24 cellular contexts compared by ENCODE assay signal in genomic region chr14:32623300-32624093, GRCh38.
DNase-seq lines count a peak whose midpoint lies in the region; FAIRE-seq and TF ChIP-seq lines count a peak whose summit lies in the region.
"Had no signal": no experiment of that assay in that cellular context is flagged by ENCODE, and none has a peak within 500 bp of the region (broad histone marks: within the 10 kb centered on the region; RNA-seq: fewer than 3 reads in every experiment).

No MANE protein-coding gene starts in this region.

- no peak for TF ChIP-seq POLR2A in vagina (IDR thresholded peaks at IDR 0.05)

- H3K27me3 ChIP-seq in left ventricle myocardium inferior (ENCODE audit: low read depth) (no peaks in the 10 kb centered on the region), right atrium auricular region (no peaks in the 10 kb centered on the region), SK-N-SH (ENCODE audit: insufficient read depth) (no peaks in the 10 kb centered on the region), vagina (no peaks in the 10 kb centered on the region)
- H3K27me3 ChIP-seq: colonic mucosa, ovary, tibial artery had no signal

- FAIRE-seq in D721Med (lab: Jason Lieb, UNC), result no peak
- FAIRE-seq: HTR-8/SVneo had no signal

- H3K4me2 ChIP-seq in SK-N-SH, result no peak overlapping the region; the same call in 1 of the 2 replicates

- H4K20me1 ChIP-seq in SK-N-SH (ENCODE audit: insufficient read depth), result no peaks in the 10 kb centered on the region

- H3K9me2 ChIP-seq in SK-N-SH, result no peaks in the 10 kb centered on the region

- peak overlapping the region; percentile 65 for H3K27ac ChIP-seq in left ventricle myocardium inferior (replicated peaks)
- H3K27ac ChIP-seq in right atrium auricular region, result no peak overlapping the region
- peak overlapping the region in 1 of 2 experiments; percentile 39; a peak in 2 of 4 replicates for H3K27ac ChIP-seq in SK-N-SH (ENCODE audit: low read depth in 2 of 2, low read length in 1 of 2)
- H3K27ac ChIP-seq in vagina, result no peak overlapping the region
- H3K27ac ChIP-seq: colonic mucosa, ovary, skin epidermis, tibial artery had no signal

- TF ChIP-seq EP300 in SK-N-SH (IDR thresholded peaks at IDR 0.05; ENCODE audit: borderline replicate concordance in 1 of 2, low read depth in 1 of 2, low read length in 1 of 2), result no peak

- intact Hi-C loops in left ventricle myocardium inferior (cut with micrococcal nuclease), result no loop called here
- intact Hi-C loops in vagina (cut with DNase I), result no loop called here

- no peak overlapping the region for H3K9ac ChIP-seq in SK-N-SH

- H3K9me3 ChIP-seq in left ventricle myocardium inferior (replicated peaks) (no peaks in the 10 kb centered on the region), right atrium auricular region (no peaks in the 10 kb centered on the region), SK-N-SH (peaks cover 6% of the 10 kb centered on the region; the same call in 1 of the 2 replicates), vagina (no peaks in the 10 kb centered on the region)
- H3K9me3 ChIP-seq: colonic mucosa, ovary, tibial artery had no signal

- no peak for TF ChIP-seq CTCF in left ventricle myocardium inferior (IDR thresholded peaks at IDR 0.05; ENCODE audit: borderline replicate concordance)
- TF ChIP-seq CTCF in right atrium auricular region (IDR thresholded peaks at IDR 0.05), result no peak
- TF ChIP-seq CTCF in SK-N-SH (IDR thresholded peaks at IDR 0.05), result no peak
- TF ChIP-seq CTCF in foreskin fibroblast (IDR thresholded peaks at IDR 0.05; ENCODE audit: low read depth, low read length), result no peak
- TF ChIP-seq CTCF in D721Med (IDR thresholded peaks at IDR 0.05; ENCODE audit: insufficient read depth, missing control alignments), result no peak
- TF ChIP-seq CTCF in vagina (IDR thresholded peaks at IDR 0.05), result no peak

- DNase-seq in left ventricle myocardium inferior (no peak), right atrium auricular region (ENCODE audit: low spot score) (no peak), SK-N-SH (no peak), foreskin fibroblast (peak; percentile 33 to 67), D721Med (ENCODE audit: insufficient read length, low spot score) (no peak), vagina (ENCODE audit: extremely low spot score in 2 of 2) (no peak), DMS 273 (lab: John Stamatoyannopoulos, UW; ENCODE audit: unreplicated experiment) (no peak)
- DNase-seq in activated CD4-positive, alpha-beta T cell treated with anti-CD3 and anti-CD28 coated beads, Interleukin-2, amount 50 U/mL, for 4 hours, result no peak
- DNase-seq: 8988T; activated CD4-positive, CD25-positive, alpha-beta regulatory T cell treated with anti-CD3 and anti-CD28 coated beads, Interleukin-2, amount 50 U/mL, for 72 hours; activated gamma-delta T cell treated with Interleukin-2 at 50 U/mL for 16 hours; amygdala; colonic mucosa; GDM1; H9; hypothalamus; NCI-H1694 treated with DMSO at 0.1 percent for 48 hours; NCI-H446; ovary; SHP77; stimulated activated CD4-positive, alpha-beta T cell treated with anti-CD3 and anti-CD28 coated beads, Interleukin-4, amount 100 ng/mL, for 4 hours had no signal

- H3K79me2 ChIP-seq in SK-N-SH (ENCODE audit: insufficient read depth), result no peaks in the 10 kb centered on the region

- H3K4me3 ChIP-seq in left ventricle myocardium inferior (no peak overlapping the region), right atrium auricular region (no peak overlapping the region), SK-N-SH (ENCODE audit: low read depth in 2 of 2, low read length in 1 of 2) (no peak overlapping the region), foreskin fibroblast (ENCODE audit: low read depth in 1 of 2, low read length in 2 of 2) (no peak overlapping the region), vagina (no peak overlapping the region)
- H3K4me3 ChIP-seq: colonic mucosa, ovary, skin epidermis, tibial artery had no signal

- no peak overlapping the region for H2AFZ ChIP-seq in SK-N-SH (ENCODE audit: low read depth)

- WGBS in SK-N-SH (ENCODE audit: low lambda C conversion rate), result 52% methylated on average over 4 of the region's 4 CpGs

- POLR2A ChIA-PET in SK-N-SH (lab: Yijun Ruan, JAX), result no interaction called here

- H3K4me1 ChIP-seq in left ventricle myocardium inferior (peaks cover 63% of the 10 kb centered on the region), right atrium auricular region (no peaks in the 10 kb centered on the region), SK-N-SH (ENCODE audit: control insufficient read depth in 1 of 2, insufficient read depth in 2 of 2, low read depth in 1 of 2, low read length in 1 of 2) (peaks cover 0 to 12% of the 10 kb centered on the region in 2 experiments; a peak in 2 of 4 replicates), vagina (no peaks in the 10 kb centered on the region)
- H3K4me1 ChIP-seq: colonic mucosa had no signal

- CTCF ChIA-PET in SK-N-SH (lab: Yijun Ruan, JAX), result no interaction called here

- no peak for TF ChIP-seq RAD21 in SK-N-SH (IDR thresholded peaks at IDR 0.05; ENCODE audit: low read length)

- H3F3A ChIP-seq in SK-N-SH (replicated peaks; ENCODE audit: insufficient read depth), result peaks cover 22% of the 10 kb centered on the region

- no peaks in the 10 kb centered on the region for H3K36me3 ChIP-seq in left ventricle myocardium inferior
- no peaks in the 10 kb centered on the region for H3K36me3 ChIP-seq in right atrium auricular region
- peaks cover 4 to 10% of the 10 kb centered on the region in 2 experiments for H3K36me3 ChIP-seq in SK-N-SH (replicated peaks in 1 of 2; ENCODE audit: control insufficient read depth in 1 of 2, insufficient read depth in 2 of 2, low read length in 1 of 2)
- no peaks in the 10 kb centered on the region for H3K36me3 ChIP-seq in vagina
- H3K36me3 ChIP-seq: colonic mucosa, ovary, tibial artery had no signal

TF ChIP-seq in SK-N-SH, 30 proteins besides CTCF, POLR2A, EP300 and RAD21:
- TF ChIP-seq FOXJ3 (CRISPR knock-in tag; IDR thresholded peaks at IDR 0.05) (no peak), SMC3 (IDR thresholded peaks at IDR 0.05; ENCODE audit: low read depth, low read length) (no peak), JUND (IDR thresholded peaks at IDR 0.05) (peak; percentile 12; the same call in 1 of the 2 replicates), FOSL2 (IDR thresholded peaks at IDR 0.05; ENCODE audit: borderline replicate concordance, low read depth) (peak; percentile 35; the same call in 1 of the 2 replicates), GABPA (IDR thresholded peaks at IDR 0.05; ENCODE audit: low read depth) (no peak)

Comparison
In these comparisons a context has a peak if more than half of its experiments do, and no peak if none do; other contexts are left out.
1. DNase-seq: peak in foreskin fibroblast (2 of 2); none in left ventricle myocardium inferior (single experiment), right atrium auricular region (single experiment), SK-N-SH (single experiment), D721Med (single experiment), vagina (0 of 2), activated CD4-positive, alpha-beta T cell treated with anti-CD3 and anti-CD28 coated beads, Interleukin-2, amount 50 U/mL, for 4 hours (0 of 2) and DMS 273 (single experiment).